ENCODE assay signal across 22 cellular contexts in the genomic region with DNA sequence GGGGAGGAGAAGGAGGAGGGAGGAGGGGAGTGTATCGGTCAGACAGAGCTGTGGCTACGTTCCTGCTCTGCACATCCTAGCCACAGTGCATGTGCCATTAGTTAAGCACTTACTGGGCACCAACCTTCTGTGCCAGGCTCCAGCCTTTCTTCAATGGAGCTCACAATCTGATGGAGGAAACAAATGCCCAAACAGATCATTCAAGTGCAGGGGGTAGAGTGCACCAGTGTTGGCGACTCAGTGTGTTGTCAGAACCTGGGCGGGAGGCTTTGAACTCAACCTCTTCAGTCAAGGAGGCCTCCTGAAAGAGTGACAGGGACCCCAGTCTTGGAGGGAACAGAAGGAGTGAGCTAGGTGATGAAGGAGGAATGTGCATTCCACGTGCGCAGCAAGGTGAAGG. TPM values are rescaled to one million over a fixed set of nuclear protein-coding genes. Genes with fewer than 3 reads are reported as not detected.
A peak's percentile ranks its signal among the peaks of the same experiment; 100 is the strongest.
DNase-seq lines count a peak whose midpoint lies in the region; ATAC-seq, FAIRE-seq and TF ChIP-seq lines count a peak whose summit lies in the region.
"Had no signal": no experiment of that assay in that cellular context is flagged by ENCODE, and none has a peak within 500 bp of the region (broad histone marks: within the 10 kb centered on the region; RNA-seq: fewer than 3 reads in every experiment).

No MANE protein-coding gene starts in this region.

- no peak overlapping the region for H3K14ac ChIP-seq in H1 (ENCODE audit: insufficient read length)

- ATAC-seq in sciatic nerve (no peak), GM23338 (no peak)
- ATAC-seq: HepG2 had no signal

- no peak for TF ChIP-seq EP300 in H1 (IDR thresholded peaks at IDR 0.05; ENCODE audit: borderline replicate concordance in 1 of 2, low read depth in 2 of 2, low read length in 2 of 2)

- TF ChIP-seq CTCF in AG04450 (IDR thresholded peaks at IDR 0.05; ENCODE audit: low read depth, low read length): no peak
- TF ChIP-seq CTCF in H1 (IDR thresholded peaks at IDR 0.05; ENCODE audit: control extremely low read depth in 1 of 3, insufficient read depth in 1 of 3, low read depth in 1 of 3, low read length in 3 of 3): no peak
- TF ChIP-seq CTCF in GM23338 (conservative IDR thresholded peaks at IDR 0.05; ENCODE audit: low read depth in 2 of 2): no peak

- no peak for TF ChIP-seq RAD21 in H1 (IDR thresholded peaks at IDR 0.05 in 1 of 2, conservative IDR thresholded peaks at IDR 0.05 in 1 of 2; ENCODE audit: low read depth in 2 of 2, low read length in 2 of 2)

- no peaks in the 10 kb centered on the region for H3K79me1 ChIP-seq in H1 (ENCODE audit: low read depth, low read length)

- H3K27ac Mint-ChIP-seq in GM23338: no peak overlapping the region
- H3K27ac Mint-ChIP-seq: CD14-positive monocyte, H9, IgD-negative memory B cell had no signal

- H4K5ac ChIP-seq in H1 (ENCODE audit: insufficient read length, low read depth, low read length): no peak overlapping the region

- FAIRE-seq in H1 (lab: Jason Lieb, UNC): no peak
- FAIRE-seq: A204.1, GM12892, GM18507, HepG2 had no signal

- H4K20me1 ChIP-seq in H1 (replicated peaks in 1 of 2; ENCODE audit: control insufficient read depth in 1 of 2, insufficient read depth in 2 of 2, low read length in 2 of 2) (no peaks in the 10 kb centered on the region), GM23338 (replicated peaks; ENCODE audit: insufficient read depth) (no peaks in the 10 kb centered on the region)
- H4K20me1 ChIP-seq: BLaER1 had no signal

- H3K4me3 Mint-ChIP-seq in GM23338: no peak overlapping the region
- H3K4me3 Mint-ChIP-seq: CD14-positive monocyte; CD4-positive, alpha-beta memory T cell; H9; IgD-negative memory B cell had no signal

- H3K4me1 Mint-ChIP-seq in GM23338: no peaks in the 10 kb centered on the region
- H3K4me1 Mint-ChIP-seq: H9 had no signal

- intact Hi-C loops in sciatic nerve (cut with DNase I): no loop called here

- no peak overlapping the region for H3K56ac ChIP-seq in H1 (replicated peaks; ENCODE audit: insufficient read length, low read depth, low read length)

- no peak overlapping the region for H2BK5ac ChIP-seq in H1 (ENCODE audit: low read depth, low read length)

- no peak overlapping the region for H2BK15ac ChIP-seq in H1 (ENCODE audit: low read length)

- H3K27me3 Mint-ChIP-seq in GM23338 (ENCODE audit: insufficient read depth, low read depth, poor library complexity): peaks cover 5% of the 10 kb centered on the region

- peak overlapping the region; percentile 11 for H3K27ac ChIP-seq in AG04450 (ENCODE audit: low read depth, low read length)
- no peak overlapping the region for H3K27ac ChIP-seq in H1 (ENCODE audit: low read depth, low read length)
- H3K27ac ChIP-seq in GM23338 (ENCODE audit: low read depth): no peak overlapping the region

- H3F3A ChIP-seq in GM23338 (replicated peaks; ENCODE audit: low read depth): no peaks in the 10 kb centered on the region

- H3K36me3 ChIP-seq in H1 (ENCODE audit: control insufficient read depth in 2 of 4, insufficient read depth in 4 of 4, low read length in 3 of 4) (no peaks in the 10 kb centered on the region), GM23338 (ENCODE audit: insufficient read depth) (no peaks in the 10 kb centered on the region)
- H3K36me3 ChIP-seq: BLaER1 had no signal

- no peak overlapping the region for H3K23ac ChIP-seq in H1 (ENCODE audit: insufficient read length)

- no peaks in the 10 kb centered on the region for H3K36me3 Mint-ChIP-seq in GM23338 (ENCODE audit: low read depth)
- H3K36me3 Mint-ChIP-seq: CD14-positive monocyte; CD4-positive, alpha-beta memory T cell; IgD-negative memory B cell had no signal

- CTCF ChIA-PET in AG04450 (lab: Charles Lee) (interaction anchor here (1.2 to 1.6 kb wide), 2 partner anchors 13 to 34 kb away, joined by 5 read pairs; no protein-coding TSS in a partner anchor), H1 (lab: Charles Lee; ENCODE audit: partially characterized antibody) (interaction anchor here (0.6 to 2.9 kb wide), 9 partner anchors 11 to 241 kb away, joined by 3 to 9 read pairs (median 4); no protein-coding TSS in a partner anchor)

- H4K91ac ChIP-seq in H1 (replicated peaks; ENCODE audit: insufficient read length, low read length): no peak overlapping the region

- 80% methylated on average over 6 of the region's 6 CpGs; no CpG with 5 or more reads in 1 of the 2 experiments for WGBS in H1 (ENCODE audit: extremely low coverage in 1 of 2, insufficient coverage in 1 of 2, insufficient read length in 1 of 2, insufficient replicate concordance in 2 of 2, low coverage in 1 of 2, low lambda C conversion rate in 2 of 2, missing lambda C conversion rate in 1 of 2), 2 experiments

- no peaks in the 10 kb centered on the region; the same call in 1 of the 2 replicates for H3K23me2 ChIP-seq in H1 (ENCODE audit: low read depth, low read length)

- POLR2A ChIA-PET in AG04450 (lab: Yijun Ruan, JAX) (no interaction called here), H1 (lab: Charles Lee; ENCODE audit: partially characterized antibody) (no interaction called here)

- no peak overlapping the region for H2BK12ac ChIP-seq in H1 (ENCODE audit: low read depth, low read length)

- no peak overlapping the region for H3K4me3 ChIP-seq in AG04450 (ENCODE audit: low read depth, low read length)
- no peak overlapping the region for H3K4me3 ChIP-seq in H1 (ENCODE audit: extremely low read depth in 1 of 4, insufficient read depth in 2 of 4, low read depth in 3 of 4, low read length in 4 of 4)
- no peak overlapping the region for H3K4me3 ChIP-seq in GM23338
- H3K4me3 ChIP-seq: BLaER1 had no signal

- no peak for DNase-seq in AG04450 (ENCODE audit: low read depth, low spot score)
- peak; percentile 2 for DNase-seq in AG20443 (ENCODE audit: low spot score)
- DNase-seq in H1 (ENCODE audit: low read depth in 1 of 2, low spot score in 2 of 2): peak in 1 of 2 experiments; percentile 8
- peak; percentile 21 for DNase-seq in sciatic nerve (ENCODE audit: low spot score)
- DNase-seq in NCI-H1092 treated with DMSO at 0.1 percent for 48 hours (lab: John Stamatoyannopoulos, UW): no peak
- no peak for DNase-seq in GM23338 (ENCODE audit: low spot score)
- DNase-seq in superior temporal gyrus (ENCODE audit: extremely low spot score): no peak
- no peak for DNase-seq in stimulated activated CD4-positive, alpha-beta T cell treated with anti-CD3 and anti-CD28 coated beads, Interleukin-2, amount 100 ng/mL, for 48 hours
- DNase-seq: ACHN; CD4-positive, alpha-beta memory T cell; DMS153; DMS79; GDM1; GOT3; H9 had no signal

- H3K9ac ChIP-seq in H1 (replicated peaks in 1 of 4; ENCODE audit: extremely low read depth in 1 of 4, low read depth in 3 of 4, low read length in 3 of 4): no peak overlapping the region
- H3K9ac ChIP-seq: BLaER1 had no signal

- no peak overlapping the region for H3K4me2 ChIP-seq in H1 (ENCODE audit: insufficient read depth in 1 of 2, low read depth in 2 of 2, low read length in 2 of 2)
- H3K4me2 ChIP-seq in GM23338: no peak overlapping the region

- H4K8ac ChIP-seq in H1 (ENCODE audit: extremely low read depth, insufficient read depth, low read length): no peak overlapping the region

- peaks cover 37% of the 10 kb centered on the region for H3K27me3 ChIP-seq in AG04450 (ENCODE audit: control insufficient read depth, insufficient read depth, low read length)
- no peaks in the 10 kb centered on the region for H3K27me3 ChIP-seq in H1 (replicated peaks in 1 of 4; ENCODE audit: control insufficient read depth in 3 of 4, extremely low read depth in 1 of 4, insufficient read depth in 3 of 4, low read length in 3 of 4)
- H3K27me3 ChIP-seq in GM23338 (ENCODE audit: insufficient read depth): no peaks in the 10 kb centered on the region
- H3K27me3 ChIP-seq: BLaER1 had no signal

- H3K79me2 ChIP-seq in H1 (ENCODE audit: control insufficient read depth in 1 of 2, insufficient read depth in 2 of 2, low read length in 2 of 2) (no peaks in the 10 kb centered on the region), GM23338 (replicated peaks; ENCODE audit: insufficient read depth) (no peaks in the 10 kb centered on the region)

- H3K9me3 ChIP-seq in AG04450 (ENCODE audit: control insufficient read depth, insufficient read depth, low read length) (no peaks in the 10 kb centered on the region), H1 (ENCODE audit: insufficient read depth in 2 of 2, low read depth in 1 of 2, low read length in 1 of 2) (no peaks in the 10 kb centered on the region)
- H3K9me3 ChIP-seq: BLaER1 had no signal

- no peaks in the 10 kb centered on the region for H3K9me2 ChIP-seq in GM23338 (ENCODE audit: insufficient read depth)

- H2AFZ ChIP-seq in H1 (ENCODE audit: low read length) (peak overlapping the region; percentile 24; the same call in 1 of the 2 replicates), GM23338 (no peak overlapping the region)

- H3K9me3 Mint-ChIP-seq in GM23338: no peaks in the 10 kb centered on the region
- H3K9me3 Mint-ChIP-seq: H9 had no signal

- H3K4me1 ChIP-seq in H1 (replicated peaks in 1 of 4; ENCODE audit: control insufficient read depth in 3 of 4, insufficient read depth in 4 of 4, low read length in 3 of 4): no peaks in the 10 kb centered on the region
- no peaks in the 10 kb centered on the region for H3K4me1 ChIP-seq in GM23338 (ENCODE audit: insufficient read depth)

- no peak for TF ChIP-seq POLR2A in H1 (IDR thresholded peaks at IDR 0.05; ENCODE audit: control extremely low read depth in 1 of 2, low read depth in 2 of 2, low read length in 2 of 2)

- no peak overlapping the region for H2BK120ac ChIP-seq in H1 (replicated peaks; ENCODE audit: low read depth, low read length)

- H3K4ac ChIP-seq in H1 (replicated peaks; ENCODE audit: insufficient read length, low read depth, low read length): no peak overlapping the region

- H2AK5ac ChIP-seq in H1 (ENCODE audit: low read depth, low read length): peak overlapping the region; percentile 65; the same call in 1 of the 2 replicates

- no peak overlapping the region for H2BK20ac ChIP-seq in H1 (ENCODE audit: low read length)

- no peak overlapping the region for H3K18ac ChIP-seq in H1 (ENCODE audit: extremely low read depth, low read length)

TF ChIP-seq in GM23338, 12 proteins besides CTCF, POLR2A, EP300 and RAD21 (continues in another document):
- TF ChIP-seq STAT1 (IDR thresholded peaks at IDR 0.05; ENCODE audit: unreplicated experiment) (no peak), EZH2phosphoT487 (IDR thresholded peaks at IDR 0.05; ENCODE audit: unreplicated experiment) (no peak)

RNA-seq across cellular contexts. Expression of a gene that starts 51.9 kb away (rescaled TPM):
- 16.7 and 20.3 TPM in 2 replicates for polyA plus RNA-seq in AG04450 (2011; rRNA removed)
- polyA minus RNA-seq in AG04450 (2011; rRNA and poly(A)+ RNA removed): 28.6 and 31.8 TPM in 2 replicates
- total RNA-seq in H1 (2021; fragmentation: NEBNext Ultra II Directional; extraction: Animal tissue kit (Norgen Biotek cat#: 25700)): 12.6 and 13.7 TPM in 2 replicates
- polyA plus RNA-seq in H1 (2011; rRNA removed): 4.1 and 7.1 TPM in 2 replicates
- 7.7 TPM for polyA plus RNA-seq in H1 (2011; cell fraction: cytosol; rRNA removed)
- polyA plus RNA-seq in H1 (2011; cell fraction: nucleus; rRNA removed): 8.0 TPM
- polyA plus RNA-seq in H1 (2012, experiment 1 of 2): 5.9 to 8.4 TPM (median 7.6 TPM) in 4 replicates
- 6.2 TPM for polyA plus RNA-seq in H1 (2012, experiment 2 of 2)
- polyA plus RNA-seq in H1 (2013, experiment 1 of 2): 4.7 TPM
- 5.2 TPM for polyA plus RNA-seq in H1 (2013, experiment 2 of 2)
- 3.8 and 6.1 TPM in 2 replicates for polyA minus RNA-seq in H1 (2011; rRNA and poly(A)+ RNA removed)
- polyA minus RNA-seq in H1 (2011; cell fraction: cytosol; rRNA and poly(A)+ RNA removed): 9.8 TPM
- polyA minus RNA-seq in H1 (2011; cell fraction: nucleus; rRNA and poly(A)+ RNA removed): 12.9 TPM
- total RNA-seq in sciatic nerve: 15.9 TPM
- total RNA-seq in GM23338 (2014; rRNA removed; shearing (Covaris generic)): 8.4 and 14.0 TPM in 2 replicates
- 1.5 and 1.7 TPM in 2 replicates for polyA plus RNA-seq in GM23338 (2016; fragmentation: Nextera tagmentation; extraction: Ambion mirVana)
- polyA plus RNA-seq: IgD-negative memory B cell had no signal

Comparison
In these comparisons a context has a peak if more than half of its experiments do, and no peak if none do; other contexts are left out.
1. DNase-seq: peak in AG20443 (single experiment) and sciatic nerve (single experiment); none in AG04450 (single experiment), NCI-H1092 treated with DMSO at 0.1 percent for 48 hours (single experiment), GM23338 (single experiment), superior temporal gyrus (single experiment) and stimulated activated CD4-positive, alpha-beta T cell treated with anti-CD3 and anti-CD28 coated beads, Interleukin-2, amount 100 ng/mL, for 48 hours (0 of 2).